ENCODE assay signal across 23 cellular contexts in genomic region chr10:124374535-124375352, GRCh38. TPM values are rescaled to one million over a fixed set of nuclear protein-coding genes. Genes with fewer than 3 reads are reported as not detected.
A peak's percentile ranks its signal among the peaks of the same experiment; 100 is the strongest.
DNase-seq lines count a peak whose midpoint lies in the region; ATAC-seq, FAIRE-seq and TF ChIP-seq lines count a peak whose summit lies in the region.
"Had no signal": no experiment of that assay in that cellular context is flagged by ENCODE, and none has a peak within 500 bp of the region (broad histone marks: within the 10 kb centered on the region; RNA-seq: fewer than 3 reads in every experiment).

No MANE protein-coding gene starts in this region.

- H3K79me2 ChIP-seq in SK-N-SH (ENCODE audit: insufficient read depth) (no peaks in the 10 kb centered on the region), HCT116 (ENCODE audit: insufficient read depth, low read length) (no peaks in the 10 kb centered on the region), K562 (ENCODE audit: control insufficient read depth, insufficient read depth, low read length) (no peaks in the 10 kb centered on the region)

- no peak overlapping the region for H2BK12ac ChIP-seq in neuronal stem cell (ENCODE audit: low read length)

- H3K27ac ChIP-seq in SK-N-SH (ENCODE audit: low read depth in 2 of 2, low read length in 1 of 2) (no peak overlapping the region), HCT116 (ENCODE audit: low read depth, low read length) (no peak overlapping the region), K562 (ENCODE audit: extremely low read depth, low read depth, low read length) (no peak overlapping the region), neuronal stem cell (replicated peaks; ENCODE audit: low read length) (no peak overlapping the region), suprapubic skin (no peak overlapping the region)
- H3K27ac ChIP-seq: GM23248 had no signal

- H2BK120ac ChIP-seq in neuronal stem cell (ENCODE audit: low read depth, low read length) = no peak overlapping the region

- no peaks in the 10 kb centered on the region for H4K20me1 ChIP-seq in SK-N-SH (ENCODE audit: insufficient read depth)
- no peaks in the 10 kb centered on the region for H4K20me1 ChIP-seq in HCT116 (ENCODE audit: insufficient read depth)
- no peaks in the 10 kb centered on the region; the same call in 1 of the 2 replicates for H4K20me1 ChIP-seq in K562 (replicated peaks; ENCODE audit: control insufficient read depth, insufficient read depth, low read length)

- ATAC-seq in SK-N-SH treated with all-trans-retinoic acid at 6 μM for 48 hours (no peak), HCT116 (no peak), K562 (no peak), HG03571 (IDR thresholded peaks at IDR 0.05; ENCODE audit: unreplicated experiment) (no peak), GM18505 (IDR thresholded peaks at IDR 0.05; ENCODE audit: unreplicated experiment) (no peak)

- H3K9me2 ChIP-seq in SK-N-SH = no peaks in the 10 kb centered on the region
- no peaks in the 10 kb centered on the region for H3K9me2 ChIP-seq in HCT116 (ENCODE audit: insufficient read depth)

- H3K4ac ChIP-seq in neuronal stem cell (ENCODE audit: low read length) = no peak overlapping the region

- peak overlapping the region; percentile 73 for H2AK5ac ChIP-seq in neuronal stem cell (ENCODE audit: low read depth, low read length)

- no peaks in the 10 kb centered on the region for H3K79me1 ChIP-seq in neuronal stem cell (ENCODE audit: low read depth, low read length)

- no peak overlapping the region for H2BK15ac ChIP-seq in neuronal stem cell (ENCODE audit: low read length)

- no peaks in the 10 kb centered on the region for H3K9me1 ChIP-seq in K562 (ENCODE audit: control insufficient read depth, insufficient read depth, low read length)

- H3K18ac ChIP-seq in neuronal stem cell (ENCODE audit: low read length) = peak overlapping the region; percentile 67

- H3K23ac ChIP-seq in neuronal stem cell (ENCODE audit: low read depth, low read length, poor library complexity) = no peak overlapping the region

- H3K36me3 ChIP-seq in SK-N-SH (replicated peaks in 1 of 2; ENCODE audit: control insufficient read depth in 1 of 2, insufficient read depth in 2 of 2, low read length in 1 of 2) = no peaks in the 10 kb centered on the region
- H3K36me3 ChIP-seq in HCT116 (ENCODE audit: control insufficient read depth in 1 of 2, insufficient read depth in 2 of 2, low read length in 2 of 2) = no peaks in the 10 kb centered on the region
- no peaks in the 10 kb centered on the region for H3K36me3 ChIP-seq in K562 (ENCODE audit: control insufficient read depth, insufficient read depth, low read length)
- no peaks in the 10 kb centered on the region for H3K36me3 ChIP-seq in neuronal stem cell (replicated peaks in 1 of 2; ENCODE audit: control insufficient read depth in 2 of 2, insufficient read depth in 2 of 2, low read length in 2 of 2)
- H3K36me3 ChIP-seq in suprapubic skin = no peaks in the 10 kb centered on the region
- H3K36me3 ChIP-seq: HAP-1 had no signal

- TF ChIP-seq RAD21 in SK-N-SH (IDR thresholded peaks at IDR 0.05; ENCODE audit: low read length) (no peak), HCT116 (IDR thresholded peaks at IDR 0.05; ENCODE audit: low read depth) (no peak), K562 (CRISPR knock-in tag; conservative IDR thresholded peaks at IDR 0.05 in 1 of 2, IDR thresholded peaks at IDR 0.05 in 1 of 2) (no peak)

- H3K9me3 ChIP-seq in SK-N-SH (no peaks in the 10 kb centered on the region), HCT116 (ENCODE audit: control insufficient read depth in 1 of 2, insufficient read depth in 1 of 2, low read depth in 1 of 2, low read length in 2 of 2) (no peaks in the 10 kb centered on the region), K562 (replicated peaks; ENCODE audit: control insufficient read depth, insufficient read depth, low read depth, low read length) (no peaks in the 10 kb centered on the region), neuronal stem cell (replicated peaks in 1 of 2; ENCODE audit: control insufficient read depth in 2 of 2, insufficient read depth in 1 of 2, low read depth in 1 of 2, low read length in 2 of 2) (no peaks in the 10 kb centered on the region), suprapubic skin (no peaks in the 10 kb centered on the region)
- H3K9me3 ChIP-seq: HAP-1 had no signal

- H3K27me3 ChIP-seq in SK-N-SH (ENCODE audit: insufficient read depth) (no peaks in the 10 kb centered on the region), HCT116 (ENCODE audit: insufficient read depth, low read length) (no peaks in the 10 kb centered on the region), K562 (ENCODE audit: control insufficient read depth in 2 of 2, insufficient read depth in 2 of 2, low read length in 2 of 2) (peaks cover 3 to 72% of the 10 kb centered on the region in 2 experiments), neuronal stem cell (ENCODE audit: control insufficient read depth in 3 of 3, insufficient read depth in 3 of 3, low read depth in 1 of 3, low read length in 3 of 3) (peaks cover 0 to 49% (median 0%) of the 10 kb centered on the region in 3 experiments), suprapubic skin (peaks cover 8% of the 10 kb centered on the region)

- WGBS in SK-N-SH (ENCODE audit: low lambda C conversion rate) = 38% methylated on average over 14 of the region's 14 CpGs
- WGBS in K562 (ENCODE audit: insufficient coverage, low coverage, missing lambda C conversion rate) = 0% methylated on average over 14 of the region's 14 CpGs
- WGBS in neuronal stem cell (ENCODE audit: extremely low coverage in 2 of 2, insufficient read length in 2 of 2, insufficient replicate concordance in 1 of 2), 2 donors = no CpG with 5 or more reads among the region's 14 CpGs
- 89% methylated on average over 14 of the region's 14 CpGs for WGBS in suprapubic skin

- no peak for TF ChIP-seq POLR2A in HCT116 (IDR thresholded peaks at IDR 0.05; ENCODE audit: borderline replicate concordance, extremely low read depth, insufficient read depth, insufficient read length)
- no peak for TF ChIP-seq POLR2A in K562 (conservative IDR thresholded peaks at IDR 0.05)
- TF ChIP-seq POLR2A in suprapubic skin (IDR thresholded peaks at IDR 0.05) = no peak
- TF ChIP-seq POLR2A in GM18505 (IDR thresholded peaks at IDR 0.05; ENCODE audit: borderline replicate concordance, extremely low read depth, insufficient read depth, insufficient read length) = no peak

- DNase-seq in SK-N-SH (no peak), HCT116 (ENCODE audit: low read depth, low spot score) (no peak), K562 (ENCODE audit: extremely low read depth in 1 of 4, low spot score in 3 of 4) (no peak), neuronal stem cell (ENCODE audit: low spot score) (no peak), suprapubic skin (ENCODE audit: low spot score in 2 of 2) (no peak)
- DNase-seq: Caco-2; CD4-positive, alpha-beta memory T cell; DND-41; GM23248; Kasumi-1; NCI-H1105; NCI-H1436 treated with DMSO at 0.1 percent for 48 hours; NCI-H187 treated with DMSO at 0.1 percent for 48 hours; NCI-H2107; NCI-H446 treated with DMSO at 0.1 percent for 48 hours; NCI-H526; RPMI8226; SHP77 treated with DMSO at 0.1 percent for 48 hours; SW 1271 had no signal

- H3K4me3 ChIP-seq in SK-N-SH (ENCODE audit: low read depth in 2 of 2, low read length in 1 of 2) = no peak overlapping the region
- H3K4me3 ChIP-seq in HCT116 (replicated peaks in 1 of 2; ENCODE audit: low read depth in 1 of 2, low read length in 2 of 2) = no peak overlapping the region
- no peak overlapping the region for H3K4me3 ChIP-seq in K562
- no peak overlapping the region for H3K4me3 ChIP-seq in neuronal stem cell (ENCODE audit: low read length in 2 of 2)
- H3K4me3 ChIP-seq in suprapubic skin = no peak overlapping the region
- H3K4me3 ChIP-seq: GM23248, HAP-1 had no signal

- H4K91ac ChIP-seq in neuronal stem cell (ENCODE audit: low read depth, low read length, poor library complexity) = no peak overlapping the region

- POLR2A ChIA-PET in SK-N-SH (lab: Yijun Ruan, JAX) = no interaction called here
- POLR2A ChIA-PET in HCT116 (lab: Charles Lee) = interaction anchor here (0.6 kb wide), 1 partner anchor 44 kb away, joined by 3 read pairs; no protein-coding TSS in a partner anchor
- POLR2A ChIA-PET in K562 (lab: Yijun Ruan, JAX) = no interaction called here

- H4K8ac ChIP-seq in neuronal stem cell (ENCODE audit: low read depth, low read length) = no peak overlapping the region

- H3K14ac ChIP-seq in neuronal stem cell (ENCODE audit: low read length) = no peak overlapping the region

- BruUV-seq in HCT116 (replicated peaks; lab: Mats Ljungman, UMichigan) (no TSS peak), K562 (replicated peaks; lab: Mats Ljungman, UMichigan) (no TSS peak)

- H3K4me2 ChIP-seq in SK-N-SH (no peak overlapping the region), HCT116 (ENCODE audit: low read length) (no peak overlapping the region), K562 (ENCODE audit: insufficient read depth, low read length) (no peak overlapping the region), neuronal stem cell (ENCODE audit: insufficient read depth, low read length, poor library complexity, severe bottlenecking) (no peak overlapping the region)

- RAD21 ChIA-PET in HCT116 (lab: Charles Lee; ENCODE audit: low non-redundant PET in 1 of 2, low total read pairs in 2 of 2, uncharacterized antibody in 2 of 2, unreplicated experiment in 2 of 2) = no interaction called here

- CTCF ChIA-PET in SK-N-SH (lab: Yijun Ruan, JAX) = interaction anchor here (2.3 to 20.8 kb wide), 2 partner anchors 15 to 378 kb away, joined by 7 to 520 read pairs; no protein-coding TSS in a partner anchor
- CTCF ChIA-PET in HCT116 (lab: Charles Lee) = no interaction called here
- CTCF ChIA-PET in K562 (lab: Yijun Ruan, JAX; ENCODE audit: low intra/inter-chr PET ratio) = no interaction called here

- no peak for TF ChIP-seq CTCF in SK-N-SH (IDR thresholded peaks at IDR 0.05)
- TF ChIP-seq CTCF in HCT116 (IDR thresholded peaks at IDR 0.05 in 2 of 3, conservative IDR thresholded peaks at IDR 0.05 in 1 of 3; ENCODE audit: borderline replicate concordance in 1 of 3, insufficient read depth in 1 of 3, low read depth in 2 of 3, low read length in 2 of 3) = no peak
- no peak for TF ChIP-seq CTCF in K562 (IDR thresholded peaks at IDR 0.05 in 2 of 3, conservative IDR thresholded peaks at IDR 0.05 in 1 of 3; ENCODE audit: insufficient read depth in 2 of 3, low read depth in 1 of 3, low read length in 3 of 3)
- no peak for TF ChIP-seq CTCF in suprapubic skin (IDR thresholded peaks at IDR 0.05)

- FAIRE-seq in K562 (lab: Jason Lieb, UNC) = no peak

- intact Hi-C loops in HCT116 (cut with micrococcal nuclease) (no loop called here), K562 (cut with micrococcal nuclease) (no loop called here)

- in situ Hi-C loops in K562 (cut with MboI) = loop anchor here (25.0 kb wide), 1 partner anchor 787 kb away; no protein-coding TSS in a partner anchor

- TF ChIP-seq EP300 in SK-N-SH (IDR thresholded peaks at IDR 0.05; ENCODE audit: borderline replicate concordance in 1 of 2, low read depth in 1 of 2, low read length in 1 of 2) = no peak
- no peak for TF ChIP-seq EP300 in K562 (IDR thresholded peaks at IDR 0.05; ENCODE audit: low read length)
- TF ChIP-seq EP300 in suprapubic skin (IDR thresholded peaks at IDR 0.05) = no peak

- no peaks in the 10 kb centered on the region for H3K4me1 ChIP-seq in SK-N-SH (ENCODE audit: control insufficient read depth in 1 of 2, insufficient read depth in 2 of 2, low read depth in 1 of 2, low read length in 1 of 2)
- H3K4me1 ChIP-seq in HCT116 (ENCODE audit: control insufficient read depth in 1 of 2, insufficient read depth in 2 of 2, low read length in 2 of 2) = peaks cover 12 to 17% of the 10 kb centered on the region in 2 experiments
- no peaks in the 10 kb centered on the region for H3K4me1 ChIP-seq in K562 (replicated peaks in 1 of 2; ENCODE audit: control insufficient read depth in 2 of 2, insufficient read depth in 2 of 2, low read length in 2 of 2)
- H3K4me1 ChIP-seq in neuronal stem cell (ENCODE audit: control insufficient read depth in 2 of 2, insufficient read depth in 1 of 2, low read depth in 1 of 2, low read length in 2 of 2) = peaks cover 0 to 5% of the 10 kb centered on the region in 2 donors
- H3K4me1 ChIP-seq in suprapubic skin = peaks cover 11% of the 10 kb centered on the region
- H3K4me1 ChIP-seq: Caco-2, HAP-1 had no signal

- H2AFZ ChIP-seq in SK-N-SH (ENCODE audit: low read depth) (no peak overlapping the region), HCT116 (ENCODE audit: low read depth, low read length, poor library complexity, severe bottlenecking) (no peak overlapping the region), K562 (ENCODE audit: low read depth, low read length) (no peak overlapping the region), neuronal stem cell (ENCODE audit: low read length) (peak overlapping the region; percentile 14)
- H2AFZ ChIP-seq: GM23248 had no signal

- H3K9ac ChIP-seq in SK-N-SH (no peak overlapping the region), HCT116 (ENCODE audit: low read length) (no peak overlapping the region), K562 (ENCODE audit: insufficient read depth in 1 of 2, low read depth in 2 of 2, low read length in 2 of 2) (no peak overlapping the region), neuronal stem cell (ENCODE audit: low read depth, low read length, poor library complexity) (no peak overlapping the region)
- H3K9ac ChIP-seq: GM23248 had no signal

- H3F3A ChIP-seq in SK-N-SH (replicated peaks; ENCODE audit: insufficient read depth) = no peaks in the 10 kb centered on the region

- no peak overlapping the region for H2BK5ac ChIP-seq in neuronal stem cell (ENCODE audit: low read length)

RNA-seq across cellular contexts. Expression of gene OAT, which starts 44.0 kb away (rescaled TPM):
- polyA plus RNA-seq in SK-N-SH (2012; rRNA removed) (65.7 and 97.6 TPM in 2 replicates), K562 (2011; rRNA removed) (160 and 195 TPM in 2 replicates), K562 (2014; fragmentation: Illumina TruSeq; extraction: Trizol) (149 and 163 TPM in 2 replicates), K562 (2014; fragmentation: Nextera tagmentation; extraction: Ambion mirVana) (100 to 1,000 TPM; 294 to 312 TPM), K562 (2014; rRNA removed) (142 and 154 TPM in 2 replicates)
- polyA plus RNA-seq in SK-N-SH (2012; cell fraction: cytosol; rRNA removed) = 94.1 and 99.2 TPM in 2 replicates
- 28.6 and 65.4 TPM in 2 replicates for polyA plus RNA-seq in SK-N-SH (2012; cell fraction: nucleus; rRNA removed)
- total RNA-seq in HCT116 (2021; ENCODE audit: unreplicated experiment) (133 TPM), K562 (2014; rRNA removed) (100 and 106 TPM in 2 replicates), K562 (2014; rRNA removed; fragmentation: Illumina TruSeq; extraction: Trizol) (214 and 230 TPM in 2 replicates), K562 (2015; rRNA removed; fragmentation: Illumina TruSeq; extraction: Trizol) (139 and 152 TPM in 2 replicates), K562 (2021) (119 and 132 TPM in 2 replicates), suprapubic skin (100 to 1,000 TPM in 2 of 4 donors, 10 to 100 TPM in 2; 86.0 to 103 (median 95.1) TPM)
- polyA plus RNA-seq in HCT116 (2012) = 48.4 and 63.2 TPM in 2 replicates
- total RNA-seq in K562 (2011; cell fraction: chromatin; rRNA removed; ENCODE audit: low replicate concordance) = 51.6 and 128 TPM in 2 replicates
- total RNA-seq in K562 (2011; cell fraction: nucleolus; rRNA removed) = 37.5 and 42.6 TPM in 2 replicates
- 70.5 and 72.6 TPM in 2 replicates for total RNA-seq in K562 (2011; cell fraction: nucleoplasm; rRNA removed)
- 55.6 and 107 TPM in 2 replicates for polyA plus RNA-seq in K562 (2011; cell fraction: cytosol; rRNA removed)
- polyA plus RNA-seq in K562 (2011; cell fraction: nucleus; rRNA removed) = 57.6 and 85.7 TPM in 2 replicates
- polyA plus RNA-seq in K562 (2012) = 89.1 and 119 TPM in 2 replicates
- 127 and 155 TPM in 2 replicates for polyA minus RNA-seq in K562 (2011; rRNA and poly(A)+ RNA removed)
- polyA minus RNA-seq in K562 (2011; cell fraction: cytosol; rRNA and poly(A)+ RNA removed) = 45.8 and 73.7 TPM in 2 replicates
- polyA minus RNA-seq in K562 (2011; cell fraction: nucleus; rRNA and poly(A)+ RNA removed) = 17.1 and 34.4 TPM in 2 replicates
- 26.5 TPM for polyA plus RNA-seq in neuronal stem cell (2013, experiment 1 of 2)
- 25.8 TPM for polyA plus RNA-seq in neuronal stem cell (2013, experiment 2 of 2)

Comparison
In these comparisons a context has a peak if more than half of its experiments do, and no peak if none do; other contexts are left out.
1. Of the 27 proteins assayed by ChIP-seq in both K562 and SK-N-SH: peak only in K562: none; only in SK-N-SH: none; in both: GABPA; in neither: 26.